Comparison of ENCODE assay signal across 15 cellular contexts in the genomic region with DNA sequence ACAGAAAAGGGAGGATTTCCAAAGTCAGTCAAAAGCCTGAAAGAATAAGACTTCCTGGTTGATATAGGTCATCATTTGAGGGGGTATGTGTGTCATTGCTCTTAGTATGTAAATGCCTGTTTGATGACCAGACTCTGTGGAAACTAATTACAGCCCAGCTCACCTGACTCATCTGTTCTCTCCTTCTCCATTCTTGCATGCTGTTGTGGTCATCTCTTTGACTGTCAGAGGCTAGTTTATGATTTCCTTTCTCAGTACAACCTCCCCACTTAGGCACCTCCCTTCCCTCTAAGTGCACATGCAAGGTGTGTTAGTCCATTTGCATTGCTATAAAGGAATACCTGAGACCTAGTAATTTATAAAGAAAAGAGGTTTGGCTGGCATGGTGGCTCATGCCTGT. TPM values are rescaled to one million over a fixed set of nuclear protein-coding genes. Genes with fewer than 3 reads are reported as not detected.
DNase-seq lines count a peak whose midpoint lies in the region; ATAC-seq, FAIRE-seq and TF ChIP-seq lines count a peak whose summit lies in the region.
"Had no signal": no experiment of that assay in that cellular context is flagged by ENCODE, and none has a peak within 500 bp of the region (broad histone marks: within the 10 kb centered on the region; RNA-seq: fewer than 3 reads in every experiment).

No MANE protein-coding gene starts in this region.

- ATAC-seq in GM19455 (IDR thresholded peaks at IDR 0.05; ENCODE audit: unreplicated experiment), result no peak
- ATAC-seq: Panc1 had no signal

- no peaks in the 10 kb centered on the region for H3K27me3 ChIP-seq in bronchial epithelial cell (ENCODE audit: control insufficient read depth, insufficient read depth, low read length)

- FAIRE-seq in bronchial epithelial cell (lab: Jason Lieb, UNC), result peak; percentile 77
- FAIRE-seq: D721Med, GM12891 had no signal

- H3K4me3 ChIP-seq in GM12865 (ENCODE audit: low read depth, low read length) (no peak overlapping the region), bronchial epithelial cell (ENCODE audit: low read depth, low read length) (no peak overlapping the region)
- H3K4me3 ChIP-seq: HAP-1 had no signal

- peaks cover 1% of the 10 kb centered on the region for H3K36me3 ChIP-seq in bronchial epithelial cell (ENCODE audit: control insufficient read depth, insufficient read depth, low read length)
- H3K36me3 ChIP-seq: HAP-1 had no signal

- DNase-seq in GM12865 (ENCODE audit: low read depth) (peak; percentile 17), NCI-H69 (lab: John Stamatoyannopoulos, UW) (peak; percentile 82), bronchial epithelial cell (ENCODE audit: low read depth) (peak; percentile 98), renal cortical epithelial cell (ENCODE audit: low read depth) (peak; percentile 98), anterior cingulate cortex (lab: John Stamatoyannopoulos, UW) (no peak), CD1c-positive myeloid dendritic cell (ENCODE audit: extremely low spot score) (no peak)
- no peak for DNase-seq in stimulated activated CD4-positive, alpha-beta T cell treated with anti-CD3 and anti-CD28 coated beads, Interleukin-4, amount 100 ng/mL, for 1 hour
- DNase-seq: endodermal cell, KBM-7 had no signal

- TF ChIP-seq CTCF in GM12865 (IDR thresholded peaks at IDR 0.05; ENCODE audit: insufficient read depth, low read depth, low read length, missing control alignments), result no peak
- TF ChIP-seq CTCF in bronchial epithelial cell (IDR thresholded peaks at IDR 0.05; ENCODE audit: insufficient read depth, low read length, severe bottlenecking), result no peak

RNA-seq across cellular contexts. Expression of gene C1orf116, which starts 2.4 kb away (rescaled TPM):
- total RNA-seq in bronchial epithelial cell, result 20.0 and 29.6 TPM in 2 replicates
- total RNA-seq in renal cortical epithelial cell, result 16.3 and 17.9 TPM in 2 replicates

RNA-seq across cellular contexts. Expression of gene YOD1, which starts 16.0 kb away (rescaled TPM):
- 12.8 and 15.3 TPM in 2 replicates for total RNA-seq in bronchial epithelial cell
- 15.1 and 15.5 TPM in 2 replicates for total RNA-seq in renal cortical epithelial cell

RNA-seq across cellular contexts. Expression of gene PFKFB2, which starts 18.1 kb away (rescaled TPM):
- total RNA-seq in bronchial epithelial cell (36.9 and 63.2 TPM in 2 replicates), renal cortical epithelial cell (10.7 and 15.8 TPM in 2 replicates)

RNA-seq across cellular contexts. Expression of gene C4BPB, which starts 53.7 kb away (rescaled TPM):
- total RNA-seq in bronchial epithelial cell, result not detected in 2 replicates
- not detected in 2 replicates for total RNA-seq in renal cortical epithelial cell
- total RNA-seq: endodermal cell, temporal lobe had no signal

Comparison
In these comparisons a context has a peak if more than half of its experiments do, and no peak if none do; other contexts are left out.
1. DNase-seq: peak in GM12865 (single experiment), NCI-H69 (single experiment), bronchial epithelial cell (single experiment) and renal cortical epithelial cell (single experiment); none in anterior cingulate cortex (0 of 58), CD1c-positive myeloid dendritic cell (single experiment) and stimulated activated CD4-positive, alpha-beta T cell treated with anti-CD3 and anti-CD28 coated beads, Interleukin-4, amount 100 ng/mL, for 1 hour (single experiment).